18 cellular contexts compared by ENCODE assay signal in the genomic region with DNA sequence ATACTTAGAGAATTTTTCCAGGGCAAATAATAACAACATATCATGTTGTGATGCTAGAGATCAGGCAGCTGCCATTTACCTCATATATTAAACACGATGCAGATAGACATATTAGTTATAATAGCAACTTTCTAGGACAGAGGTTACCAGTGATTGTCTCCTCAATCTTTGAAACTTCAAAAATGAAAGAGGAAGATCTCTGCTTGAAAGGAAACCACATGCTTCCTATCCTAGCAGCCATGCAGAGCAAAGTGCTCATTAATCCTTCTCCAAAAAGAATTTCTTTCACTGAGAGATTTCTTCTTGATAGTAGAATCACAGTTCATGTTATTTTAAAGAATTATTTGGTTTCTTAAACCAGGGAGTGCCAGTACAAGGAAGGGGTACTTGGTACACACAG.
"Had no signal": no experiment of that assay in that cellular context is flagged by ENCODE, and none has a peak within 500 bp of the region (broad histone marks: within the 10 kb centered on the region; RNA-seq: fewer than 3 reads in every experiment).

No MANE protein-coding gene starts in this region.

- H3K9ac ChIP-seq: neural progenitor cell had no signal

- DNase-seq: activated CD4-positive, alpha-beta T cell treated with anti-CD3 and anti-CD28 coated beads for 36 hours; activated CD8-positive, alpha-beta memory T cell treated with anti-CD3 and anti-CD28 coated beads, Interleukin-2, amount 50 U/mL, for 4 hours; activated CD8-positive, alpha-beta T cell treated with anti-CD3 and anti-CD28 coated beads for 36 hours; activated naive CD4-positive, alpha-beta T cell treated with Interleukin-2 at 50 U/mL for 16 hours; activated naive CD8-positive, alpha-beta T cell treated with anti-CD3 and anti-CD28 coated beads, Interleukin-2, amount 50 U/mL, for 24 hours; activated T-cell treated with anti-CD3 and anti-CD28 coated beads, Interleukin-2, amount 50 U/mL, for 72 hours; esophagus squamous epithelium; foreskin fibroblast; head of caudate nucleus; left colon; midbrain; retina; stomach; WERI-Rb-1 had no signal

- H3K27ac ChIP-seq: cardiac muscle cell, esophagus squamous epithelium, neural progenitor cell, stomach, thoracic aorta, WERI-Rb-1 had no signal

- H3K27ac Mint-ChIP-seq: activated CD4-positive, alpha-beta T cell treated with anti-CD3 and anti-CD28 coated beads for 36 hours; activated CD8-positive, alpha-beta T cell treated with anti-CD3 and anti-CD28 coated beads for 36 hours; activated naive CD8-positive, alpha-beta T cell treated with anti-CD3 and anti-CD28 coated beads, Interleukin-2, amount 50 U/mL, for 24 hours; activated T-cell treated with anti-CD3 and anti-CD28 coated beads, Interleukin-2, amount 50 U/mL, for 72 hours; neural progenitor cell had no signal

- H3K9me3 Mint-ChIP-seq: activated CD8-positive, alpha-beta T cell treated with anti-CD3 and anti-CD28 coated beads for 36 hours; neural progenitor cell had no signal

- H3K36me3 ChIP-seq: cardiac muscle cell, esophagus squamous epithelium, neural progenitor cell, stomach, thoracic aorta, WERI-Rb-1 had no signal

- H3K36me3 Mint-ChIP-seq: neural progenitor cell had no signal

- H3K27me3 Mint-ChIP-seq: activated CD4-positive, alpha-beta T cell treated with anti-CD3 and anti-CD28 coated beads for 36 hours; activated CD8-positive, alpha-beta T cell treated with anti-CD3 and anti-CD28 coated beads for 36 hours; activated naive CD8-positive, alpha-beta T cell treated with anti-CD3 and anti-CD28 coated beads, Interleukin-2, amount 50 U/mL, for 24 hours had no signal

- H3K4me3 Mint-ChIP-seq: activated CD4-positive, alpha-beta T cell treated with anti-CD3 and anti-CD28 coated beads for 36 hours; activated CD8-positive, alpha-beta T cell treated with anti-CD3 and anti-CD28 coated beads for 36 hours; activated naive CD8-positive, alpha-beta T cell treated with anti-CD3 and anti-CD28 coated beads, Interleukin-2, amount 50 U/mL, for 24 hours; activated T-cell treated with anti-CD3 and anti-CD28 coated beads, Interleukin-2, amount 50 U/mL, for 72 hours; neural progenitor cell had no signal

- H3K9me3 ChIP-seq: esophagus squamous epithelium, stomach, thoracic aorta had no signal

- H3K4me1 Mint-ChIP-seq: activated CD4-positive, alpha-beta T cell treated with anti-CD3 and anti-CD28 coated beads for 36 hours; activated naive CD8-positive, alpha-beta T cell treated with anti-CD3 and anti-CD28 coated beads, Interleukin-2, amount 50 U/mL, for 24 hours; neural progenitor cell had no signal

- H3K4me3 ChIP-seq: cardiac muscle cell, esophagus squamous epithelium, lung, neural progenitor cell, stomach, thoracic aorta had no signal

- ATAC-seq: activated CD4-positive, alpha-beta T cell treated with anti-CD3 and anti-CD28 coated beads for 36 hours; activated CD8-positive, alpha-beta T cell treated with anti-CD3 and anti-CD28 coated beads for 36 hours; activated naive CD8-positive, alpha-beta T cell treated with anti-CD3 and anti-CD28 coated beads, Interleukin-2, amount 50 U/mL, for 24 hours; activated T-cell treated with anti-CD3 and anti-CD28 coated beads, Interleukin-2, amount 50 U/mL, for 72 hours; left colon had no signal
